3 cellular contexts compared by ENCODE assay signal in the genomic region with DNA sequence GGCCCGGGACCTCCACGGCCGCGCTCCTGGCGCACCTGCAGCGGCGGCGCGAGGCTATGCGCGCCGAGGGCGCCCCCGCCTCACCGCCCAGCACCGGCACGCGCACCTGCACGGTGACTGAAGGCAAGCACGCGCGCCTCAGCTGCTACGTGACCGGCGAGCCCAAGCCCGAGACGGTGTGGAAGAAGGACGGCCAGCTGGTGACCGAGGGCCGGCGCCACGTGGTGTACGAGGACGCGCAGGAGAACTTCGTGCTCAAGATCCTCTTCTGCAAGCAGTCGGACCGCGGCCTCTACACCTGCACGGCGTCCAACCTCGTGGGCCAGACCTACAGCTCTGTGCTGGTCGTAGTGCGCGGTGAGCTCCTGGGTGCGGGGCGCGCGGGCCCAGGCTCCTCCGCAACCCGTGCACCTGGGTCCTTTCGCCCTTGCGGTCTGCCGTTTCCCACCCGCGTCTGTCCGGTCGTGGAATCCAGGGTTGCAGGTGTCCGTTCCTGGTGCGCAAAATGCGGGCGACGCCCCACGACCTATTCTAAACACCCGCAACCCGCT.
TF ChIP-seq lines count a peak whose summit lies in the region.

No MANE protein-coding gene starts in this region.

TF ChIP-seq in A549, 52 proteins besides CTCF, POLR2A, EP300 and RAD21 (continued from another document):
- TF ChIP-seq, protein P1, sequence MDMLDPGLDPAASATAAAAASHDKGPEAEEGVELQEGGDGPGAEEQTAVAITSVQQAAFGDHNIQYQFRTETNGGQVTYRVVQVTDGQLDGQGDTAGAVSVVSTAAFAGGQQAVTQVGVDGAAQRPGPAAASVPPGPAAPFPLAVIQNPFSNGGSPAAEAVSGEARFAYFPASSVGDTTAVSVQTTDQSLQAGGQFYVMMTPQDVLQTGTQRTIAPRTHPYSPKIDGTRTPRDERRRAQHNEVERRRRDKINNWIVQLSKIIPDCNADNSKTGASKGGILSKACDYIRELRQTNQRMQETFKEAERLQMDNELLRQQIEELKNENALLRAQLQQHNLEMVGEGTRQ (IDR thresholded peaks at IDR 0.05): no peak
- no peak for TF ChIP-seq CBX2 (IDR thresholded peaks at IDR 0.05; ENCODE audit: borderline replicate concordance, low read depth)
- TF ChIP-seq HOXB13 (CRISPR knock-in tag; IDR thresholded peaks at IDR 0.05; ENCODE audit: low read depth): no peak
- no peak for TF ChIP-seq EHF (CRISPR knock-in tag; IDR thresholded peaks at IDR 0.05)
- TF ChIP-seq ZC3H11A (IDR thresholded peaks at IDR 0.05): no peak
- TF ChIP-seq, protein P2, sequence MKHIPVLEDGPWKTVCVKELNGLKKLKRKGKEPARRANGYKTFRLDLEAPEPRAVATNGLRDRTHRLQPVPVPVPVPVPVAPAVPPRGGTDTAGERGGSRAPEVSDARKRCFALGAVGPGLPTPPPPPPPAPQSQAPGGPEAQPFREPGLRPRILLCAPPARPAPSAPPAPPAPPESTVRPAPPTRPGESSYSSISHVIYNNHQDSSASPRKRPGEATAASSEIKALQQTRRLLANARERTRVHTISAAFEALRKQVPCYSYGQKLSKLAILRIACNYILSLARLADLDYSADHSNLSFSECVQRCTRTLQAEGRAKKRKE (CRISPR knock-in tag; IDR thresholded peaks at IDR 0.05; ENCODE audit: low read depth): no peak
- TF ChIP-seq, protein P3, sequence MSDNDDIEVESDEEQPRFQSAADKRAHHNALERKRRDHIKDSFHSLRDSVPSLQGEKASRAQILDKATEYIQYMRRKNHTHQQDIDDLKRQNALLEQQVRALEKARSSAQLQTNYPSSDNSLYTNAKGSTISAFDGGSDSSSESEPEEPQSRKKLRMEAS (IDR thresholded peaks at IDR 0.05): no peak

TF ChIP-seq in GM23338, 12 proteins besides CTCF, POLR2A, EP300 and RAD21 (continued from another document):
- TF ChIP-seq, protein P4, sequence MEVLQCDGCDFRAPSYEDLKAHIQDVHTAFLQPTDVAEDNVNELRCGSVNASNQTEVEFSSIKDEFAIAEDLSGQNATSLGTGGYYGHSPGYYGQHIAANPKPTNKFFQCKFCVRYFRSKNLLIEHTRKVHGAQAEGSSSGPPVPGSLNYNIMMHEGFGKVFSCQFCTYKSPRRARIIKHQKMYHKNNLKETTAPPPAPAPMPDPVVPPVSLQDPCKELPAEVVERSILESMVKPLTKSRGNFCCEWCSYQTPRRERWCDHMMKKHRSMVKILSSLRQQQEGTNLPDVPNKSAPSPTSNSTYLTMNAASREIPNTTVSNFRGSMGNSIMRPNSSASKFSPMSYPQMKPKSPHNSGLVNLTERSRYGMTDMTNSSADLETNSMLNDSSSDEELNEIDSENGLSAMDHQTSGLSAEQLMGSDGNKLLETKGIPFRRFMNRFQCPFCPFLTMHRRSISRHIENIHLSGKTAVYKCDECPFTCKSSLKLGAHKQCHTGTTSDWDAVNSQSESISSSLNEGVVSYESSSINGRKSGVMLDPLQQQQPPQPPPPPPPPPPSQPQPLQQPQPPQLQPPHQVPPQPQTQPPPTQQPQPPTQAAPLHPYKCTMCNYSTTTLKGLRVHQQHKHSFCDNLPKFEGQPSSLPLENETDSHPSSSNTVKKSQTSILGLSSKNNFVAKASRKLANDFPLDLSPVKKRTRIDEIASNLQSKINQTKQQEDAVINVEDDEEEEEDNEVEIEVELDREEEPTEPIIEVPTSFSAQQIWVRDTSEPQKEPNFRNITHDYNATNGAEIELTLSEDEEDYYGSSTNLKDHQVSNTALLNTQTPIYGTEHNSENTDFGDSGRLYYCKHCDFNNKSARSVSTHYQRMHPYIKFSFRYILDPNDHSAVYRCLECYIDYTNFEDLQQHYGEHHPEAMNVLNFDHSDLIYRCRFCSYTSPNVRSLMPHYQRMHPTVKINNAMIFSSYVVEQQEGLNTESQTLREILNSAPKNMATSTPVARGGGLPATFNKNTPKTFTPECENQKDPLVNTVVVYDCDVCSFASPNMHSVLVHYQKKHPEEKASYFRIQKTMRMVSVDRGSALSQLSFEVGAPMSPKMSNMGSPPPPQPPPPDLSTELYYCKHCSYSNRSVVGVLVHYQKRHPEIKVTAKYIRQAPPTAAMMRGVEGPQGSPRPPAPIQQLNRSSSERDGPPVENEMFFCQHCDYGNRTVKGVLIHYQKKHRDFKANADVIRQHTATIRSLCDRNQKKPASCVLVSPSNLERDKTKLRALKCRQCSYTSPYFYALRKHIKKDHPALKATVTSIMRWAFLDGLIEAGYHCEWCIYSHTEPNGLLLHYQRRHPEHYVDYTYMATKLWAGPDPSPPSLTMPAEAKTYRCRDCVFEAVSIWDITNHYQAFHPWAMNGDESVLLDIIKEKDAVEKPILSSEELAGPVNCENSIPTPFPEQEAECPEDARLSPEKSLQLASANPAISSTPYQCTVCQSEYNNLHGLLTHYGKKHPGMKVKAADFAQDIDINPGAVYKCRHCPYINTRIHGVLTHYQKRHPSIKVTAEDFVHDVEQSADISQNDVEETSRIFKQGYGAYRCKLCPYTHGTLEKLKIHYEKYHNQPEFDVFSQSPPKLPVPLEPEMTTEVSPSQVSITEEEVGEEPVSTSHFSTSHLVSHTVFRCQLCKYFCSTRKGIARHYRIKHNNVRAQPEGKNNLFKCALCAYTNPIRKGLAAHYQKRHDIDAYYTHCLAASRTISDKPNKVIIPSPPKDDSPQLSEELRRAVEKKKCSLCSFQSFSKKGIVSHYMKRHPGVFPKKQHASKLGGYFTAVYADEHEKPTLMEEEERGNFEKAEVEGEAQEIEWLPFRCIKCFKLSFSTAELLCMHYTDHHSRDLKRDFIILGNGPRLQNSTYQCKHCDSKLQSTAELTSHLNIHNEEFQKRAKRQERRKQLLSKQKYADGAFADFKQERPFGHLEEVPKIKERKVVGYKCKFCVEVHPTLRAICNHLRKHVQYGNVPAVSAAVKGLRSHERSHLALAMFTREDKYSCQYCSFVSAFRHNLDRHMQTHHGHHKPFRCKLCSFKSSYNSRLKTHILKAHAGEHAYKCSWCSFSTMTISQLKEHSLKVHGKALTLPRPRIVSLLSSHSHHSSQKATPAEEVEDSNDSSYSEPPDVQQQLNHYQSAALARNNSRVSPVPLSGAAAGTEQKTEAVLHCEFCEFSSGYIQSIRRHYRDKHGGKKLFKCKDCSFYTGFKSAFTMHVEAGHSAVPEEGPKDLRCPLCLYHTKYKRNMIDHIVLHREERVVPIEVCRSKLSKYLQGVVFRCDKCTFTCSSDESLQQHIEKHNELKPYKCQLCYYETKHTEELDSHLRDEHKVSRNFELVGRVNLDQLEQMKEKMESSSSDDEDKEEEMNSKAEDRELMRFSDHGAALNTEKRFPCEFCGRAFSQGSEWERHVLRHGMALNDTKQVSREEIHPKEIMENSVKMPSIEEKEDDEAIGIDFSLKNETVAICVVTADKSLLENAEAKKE (CRISPR knock-in tag; IDR thresholded peaks at IDR 0.05): no peak
- TF ChIP-seq STAT1 (IDR thresholded peaks at IDR 0.05; ENCODE audit: unreplicated experiment): no peak
- TF ChIP-seq POLR2AphosphoS5 (IDR thresholded peaks at IDR 0.05; ENCODE audit: low read depth): no peak
- TF ChIP-seq NANOG (IDR thresholded peaks at IDR 0.05; ENCODE audit: borderline replicate concordance): no peak
- peak; percentile 2 for TF ChIP-seq EZH2 (IDR thresholded peaks at IDR 0.05; ENCODE audit: low read depth, unreplicated experiment)

TF ChIP-seq in neural cell, 6 proteins besides CTCF, POLR2A, EP300 and RAD21:
- TF ChIP-seq, protein P5, sequence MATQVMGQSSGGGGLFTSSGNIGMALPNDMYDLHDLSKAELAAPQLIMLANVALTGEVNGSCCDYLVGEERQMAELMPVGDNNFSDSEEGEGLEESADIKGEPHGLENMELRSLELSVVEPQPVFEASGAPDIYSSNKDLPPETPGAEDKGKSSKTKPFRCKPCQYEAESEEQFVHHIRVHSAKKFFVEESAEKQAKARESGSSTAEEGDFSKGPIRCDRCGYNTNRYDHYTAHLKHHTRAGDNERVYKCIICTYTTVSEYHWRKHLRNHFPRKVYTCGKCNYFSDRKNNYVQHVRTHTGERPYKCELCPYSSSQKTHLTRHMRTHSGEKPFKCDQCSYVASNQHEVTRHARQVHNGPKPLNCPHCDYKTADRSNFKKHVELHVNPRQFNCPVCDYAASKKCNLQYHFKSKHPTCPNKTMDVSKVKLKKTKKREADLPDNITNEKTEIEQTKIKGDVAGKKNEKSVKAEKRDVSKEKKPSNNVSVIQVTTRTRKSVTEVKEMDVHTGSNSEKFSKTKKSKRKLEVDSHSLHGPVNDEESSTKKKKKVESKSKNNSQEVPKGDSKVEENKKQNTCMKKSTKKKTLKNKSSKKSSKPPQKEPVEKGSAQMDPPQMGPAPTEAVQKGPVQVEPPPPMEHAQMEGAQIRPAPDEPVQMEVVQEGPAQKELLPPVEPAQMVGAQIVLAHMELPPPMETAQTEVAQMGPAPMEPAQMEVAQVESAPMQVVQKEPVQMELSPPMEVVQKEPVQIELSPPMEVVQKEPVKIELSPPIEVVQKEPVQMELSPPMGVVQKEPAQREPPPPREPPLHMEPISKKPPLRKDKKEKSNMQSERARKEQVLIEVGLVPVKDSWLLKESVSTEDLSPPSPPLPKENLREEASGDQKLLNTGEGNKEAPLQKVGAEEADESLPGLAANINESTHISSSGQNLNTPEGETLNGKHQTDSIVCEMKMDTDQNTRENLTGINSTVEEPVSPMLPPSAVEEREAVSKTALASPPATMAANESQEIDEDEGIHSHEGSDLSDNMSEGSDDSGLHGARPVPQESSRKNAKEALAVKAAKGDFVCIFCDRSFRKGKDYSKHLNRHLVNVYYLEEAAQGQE (IDR thresholded peaks at IDR 0.05; ENCODE audit: borderline replicate concordance): no peak
- TF ChIP-seq MXI1 (conservative IDR thresholded peaks at IDR 0.05; ENCODE audit: poor library complexity, severe bottlenecking) (no peak), POLR2AphosphoS5 (IDR thresholded peaks at IDR 0.05) (no peak), SMC3 (conservative IDR thresholded peaks at IDR 0.05; ENCODE audit: poor library complexity) (no peak), EZH2 (IDR thresholded peaks at IDR 0.05; ENCODE audit: borderline replicate concordance, insufficient read depth, low read length, poor library complexity, severe bottlenecking) (no peak), TAF1 (IDR thresholded peaks at IDR 0.05; ENCODE audit: low read depth) (no peak)
